ENCODE assay signal across 8 cellular contexts in the genomic region with DNA sequence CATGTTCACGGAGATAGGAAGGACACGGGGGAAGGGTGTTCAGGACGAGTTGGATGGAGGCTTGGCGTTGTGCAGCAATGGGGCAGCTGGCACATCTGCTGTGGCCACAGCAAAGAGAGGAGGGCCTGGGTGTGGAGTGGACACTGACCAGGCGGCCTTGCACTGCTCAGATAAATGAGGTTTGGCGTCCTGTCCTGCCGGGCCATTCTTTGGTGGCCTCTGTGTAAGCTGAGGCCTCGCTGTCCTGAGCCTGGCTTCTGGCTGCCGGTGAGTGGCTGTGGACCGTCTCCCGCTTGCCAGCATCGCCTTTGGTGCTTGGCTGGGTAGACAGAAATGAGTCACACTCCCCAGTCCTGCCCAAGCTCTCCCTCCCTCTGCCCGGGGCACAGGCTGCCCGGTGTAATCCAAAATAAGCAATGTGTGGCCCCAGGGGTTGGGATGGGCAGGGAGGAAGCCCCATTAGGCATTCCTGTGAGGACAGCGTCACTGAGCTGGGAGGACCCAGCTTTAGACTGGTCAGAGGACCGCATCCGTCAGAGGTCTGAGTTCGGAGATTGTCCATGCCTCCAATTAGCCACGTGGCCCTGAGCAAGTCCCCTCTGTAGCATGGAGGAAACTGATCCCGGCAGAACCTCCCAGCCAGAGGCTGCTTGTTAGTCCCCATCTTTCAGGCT.
DNase-seq lines count a peak whose midpoint lies in the region; ATAC-seq, FAIRE-seq and TF ChIP-seq lines count a peak whose summit lies in the region.
"Not testable (repeated sequence)": the region's sequence is repeated elsewhere in the genome, so short reads cannot be mapped to it uniquely, and the experiment has no call there.

No MANE protein-coding gene starts in this region.

- POLR2A ChIA-PET in A549 (lab: Yijun Ruan, JAX): not testable (repeated sequence)

- not testable (repeated sequence) for H3K36me3 ChIP-seq in MG63; bronchial epithelial cell (ENCODE audit: control insufficient read depth, insufficient read depth, low read length)

- H3K9me3 ChIP-seq in A549: peaks cover 26% of the 10 kb centered on the region
- H3K9me3 ChIP-seq in MG63: not testable (repeated sequence)

- H3K4me1 ChIP-seq in A549: peaks cover 13% of the 10 kb centered on the region; the same call in 2 of the 3 replicates

- DNase-seq in A549 (ENCODE audit: low read depth in 1 of 2, low spot score in 1 of 2) (peak in 1 of 2 experiments; percentile 39), MG63 (peak; percentile 98), posterior vena cava (ENCODE audit: low spot score) (peak; percentile 72), urothelium cell line (ENCODE audit: low spot score) (peak; percentile 52)
- not testable (repeated sequence) for DNase-seq in bronchial epithelial cell (ENCODE audit: low read depth); Right ventricle myocardium inferior (ENCODE audit: missing footprints); left lobe of liver (ENCODE audit: low spot score)

- not testable (repeated sequence) for H3K27me3 ChIP-seq in MG63; bronchial epithelial cell (ENCODE audit: control insufficient read depth, insufficient read depth, low read length)

- peak; percentile 78 to 80 for ATAC-seq in A549
- ATAC-seq in SK-N-SH treated with all-trans-retinoic acid at 6 μM for 48 hours: peak; percentile 58
- ATAC-seq in Right ventricle myocardium inferior: peak; percentile 79
- ATAC-seq in left lobe of liver: peak; percentile 53

- H3K27ac ChIP-seq in A549: peak overlapping the region in 1 of 2 experiments; percentile 30; a peak in 1 of 6 replicates

- TF ChIP-seq EP300 in A549 (IDR thresholded peaks at IDR 0.05): not testable (repeated sequence)

- peak; percentile 23 for FAIRE-seq in A549 (lab: Jason Lieb, UNC)
- FAIRE-seq in bronchial epithelial cell (lab: Jason Lieb, UNC): peak; percentile 98
- FAIRE-seq in urothelium cell line (lab: Jason Lieb, UNC): peak; percentile 77

- WGBS in A549 (ENCODE audit: missing lambda C conversion rate): 23% methylated on average over 20 of the region's 20 CpGs

- TF ChIP-seq POLR2A in A549 (IDR thresholded peaks at IDR 0.05; ENCODE audit: low read length): not testable (repeated sequence)

- CTCF ChIA-PET in A549 (lab: Yijun Ruan, JAX): interaction anchor here (1.0 to 6.8 kb wide), 2 partner anchors 15 to 1882 kb away, joined by 3 to 67 read pairs; no protein-coding TSS in a partner anchor

- intact Hi-C loops in Right ventricle myocardium inferior (cut with DNase I); posterior vena cava (cut with DNase I): not testable (repeated sequence)

- TF ChIP-seq CTCF in A549 (IDR thresholded peaks at IDR 0.05); bronchial epithelial cell (IDR thresholded peaks at IDR 0.05; ENCODE audit: insufficient read depth, low read length, severe bottlenecking): not testable (repeated sequence)

- not testable (repeated sequence) for H3K4me3 ChIP-seq in A549; MG63; bronchial epithelial cell (ENCODE audit: low read depth, low read length)

- peak overlapping the region; percentile 42 for H3K4me2 ChIP-seq in A549

- not testable (repeated sequence) for TF ChIP-seq RAD21 in A549 (conservative IDR thresholded peaks at IDR 0.05 in 1 of 2, IDR thresholded peaks at IDR 0.05 in 1 of 2)

TF ChIP-seq in A549, 52 proteins besides CTCF, POLR2A, EP300 and RAD21:
- TF ChIP-seq FOSL2 (IDR thresholded peaks at IDR 0.05): not testable (repeated sequence)
- peak; percentile 12; the same call in 1 of the 2 replicates for TF ChIP-seq FOSL2 (CRISPR knock-in tag; IDR thresholded peaks at IDR 0.05)
